15 cellular contexts compared by ENCODE assay signal in the genomic region with DNA sequence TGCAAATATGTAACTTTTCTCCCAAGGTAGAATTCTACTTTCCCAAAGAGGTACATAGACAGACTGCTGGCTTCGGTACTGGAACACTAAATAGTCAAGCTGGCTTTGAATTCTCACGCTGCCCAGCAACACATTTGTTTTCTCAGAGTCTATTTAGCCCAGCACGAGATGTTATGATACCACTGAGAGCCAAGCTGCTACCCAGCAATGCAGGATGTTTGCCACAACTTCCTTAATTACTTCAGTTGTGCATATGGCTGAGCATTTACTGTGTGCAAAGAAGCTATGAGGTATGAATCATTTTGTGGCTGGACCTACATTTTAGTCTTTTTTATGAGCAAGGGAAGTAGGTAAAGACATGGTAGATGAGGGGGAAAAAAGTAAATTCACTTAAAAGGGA.
DNase-seq lines count a peak whose midpoint lies in the region; ATAC-seq, FAIRE-seq and TF ChIP-seq lines count a peak whose summit lies in the region.
"Had no signal": no experiment of that assay in that cellular context is flagged by ENCODE, and none has a peak within 500 bp of the region (broad histone marks: within the 10 kb centered on the region; RNA-seq: fewer than 3 reads in every experiment).

No MANE protein-coding gene starts in this region.

- H3K4me2 ChIP-seq in Karpas-422 (ENCODE audit: low read depth, low read length, poor library complexity, severe bottlenecking): no peak overlapping the region
- H3K4me2 ChIP-seq in keratinocyte (ENCODE audit: control insufficient read depth, extremely low read depth, insufficient read depth, low read depth, low read length): no peak overlapping the region

- no peaks in the 10 kb centered on the region for H3K9me2 ChIP-seq in Karpas-422 (replicated peaks; ENCODE audit: insufficient read depth, low read length)

- H3K9me1 ChIP-seq in keratinocyte (ENCODE audit: control insufficient read depth, extremely low read depth, insufficient read depth, low read length): no peaks in the 10 kb centered on the region

- DNase-seq in Karpas-422: no peak
- DNase-seq in Panc1 (ENCODE audit: low read depth, low spot score): peak; percentile 2
- no peak for DNase-seq in keratinocyte (ENCODE audit: low read depth, low spot score)
- no peak for DNase-seq in stimulated activated naive CD8-positive, alpha-beta T cell treated with anti-CD3 and anti-CD28 coated beads, Interleukin-15, Interleukin-2, amounts not matched to agents 100 U/mL and 50 U/mL, for 24 hours
- DNase-seq in NCI-H1436 treated with DMSO at 0.1 percent for 48 hours (lab: John Stamatoyannopoulos, UW): no peak
- DNase-seq: activated CD4-positive, alpha-beta T cell treated with anti-CD3 and anti-CD28 coated beads for 36 hours; HFFc6; islet precursor cell; naive thymus-derived CD4-positive, alpha-beta T cell; NCI-H187 had no signal

- FAIRE-seq in keratinocyte (lab: Jason Lieb, UNC): no peak

- H3K4me3 ChIP-seq in Karpas-422 (ENCODE audit: low read length) (no peak overlapping the region), Panc1 (ENCODE audit: low read depth in 2 of 2, low read length in 2 of 2) (no peak overlapping the region), keratinocyte (ENCODE audit: control insufficient read depth in 2 of 3, extremely low read depth in 1 of 3, insufficient read depth in 2 of 3, low read depth in 1 of 3, low read length in 3 of 3) (no peak overlapping the region)
- H3K4me3 ChIP-seq: SJSA1 had no signal

- intact Hi-C loops in Panc1 (cut with micrococcal nuclease; ENCODE audit: unreplicated experiment): no loop called here

- no peaks in the 10 kb centered on the region for H4K20me1 ChIP-seq in Karpas-422 (ENCODE audit: insufficient read depth, low read depth, low read length)
- no peaks in the 10 kb centered on the region for H4K20me1 ChIP-seq in keratinocyte (ENCODE audit: control insufficient read depth, extremely low read depth, insufficient read depth, low read length)

- TF ChIP-seq CTCF in Panc1 (IDR thresholded peaks at IDR 0.05) (no peak), keratinocyte (optimal IDR thresholded peaks at IDR 0.05 in 1 of 3, IDR thresholded peaks at IDR 0.05 in 1 of 3, conservative IDR thresholded peaks at IDR 0.05 in 1 of 3; ENCODE audit: extremely low read depth in 1 of 3, insufficient read depth in 2 of 3, low read length in 3 of 3) (no peak)

- H3K4me1 ChIP-seq in Karpas-422 (ENCODE audit: low read length) (no peaks in the 10 kb centered on the region), Panc1 (ENCODE audit: control insufficient read depth, insufficient read depth, low read length) (no peaks in the 10 kb centered on the region), keratinocyte (ENCODE audit: control insufficient read depth, extremely low read depth, insufficient read depth, low read length) (no peaks in the 10 kb centered on the region)
- H3K4me1 ChIP-seq: SJSA1 had no signal

- H2AFZ ChIP-seq in Karpas-422 (ENCODE audit: low read length) (peak overlapping the region; percentile 54; the same call in 1 of the 2 replicates), keratinocyte (ENCODE audit: control insufficient read depth, low read length) (peak overlapping the region; percentile 37)

- BruUV-seq in Panc1 (replicated peaks; lab: Mats Ljungman, UMichigan): no TSS peak

- dilution Hi-C loops in keratinocyte (cut with MboI; ENCODE audit: extremely low pct_ligation_motif_present, low sequenced_read_pairs): no loop called here

- ATAC-seq in GM18858 (IDR thresholded peaks at IDR 0.05; ENCODE audit: unreplicated experiment) (peak; percentile 62), Panc1 (no peak), GM21786 (IDR thresholded peaks at IDR 0.05; ENCODE audit: unreplicated experiment) (no peak), HG02642 (IDR thresholded peaks at IDR 0.05; ENCODE audit: poor library complexity, unreplicated experiment) (no peak)
- no peak for ATAC-seq in stimulated activated naive CD8-positive, alpha-beta T cell treated with anti-CD3 and anti-CD28 coated beads, Interleukin-15, Interleukin-2, amounts not matched to agents 100 U/mL and 50 U/mL, for 24 hours
- ATAC-seq: activated CD4-positive, alpha-beta T cell treated with anti-CD3 and anti-CD28 coated beads for 36 hours; naive thymus-derived CD4-positive, alpha-beta T cell; sciatic nerve had no signal

- H3K9ac ChIP-seq in Karpas-422 (ENCODE audit: low read length) (no peak overlapping the region), keratinocyte (ENCODE audit: control insufficient read depth, extremely low read depth, insufficient read depth, low read length) (no peak overlapping the region)

- in situ Hi-C loops in Panc1 (cut with HindIII; ENCODE audit: low pct_unique_long_range_greater_than_20kb, low sequenced_read_pairs): no loop called here

- no peaks in the 10 kb centered on the region for H3K36me3 ChIP-seq in Karpas-422 (ENCODE audit: insufficient read depth, low read length)
- H3K36me3 ChIP-seq in Panc1 (ENCODE audit: control insufficient read depth, insufficient read depth, low read length): no peaks in the 10 kb centered on the region
- no peaks in the 10 kb centered on the region for H3K36me3 ChIP-seq in keratinocyte (ENCODE audit: control insufficient read depth in 2 of 2, extremely low read depth in 1 of 2, insufficient read depth in 2 of 2, low read length in 2 of 2)
- H3K36me3 ChIP-seq: SJSA1 had no signal

- CTCF ChIA-PET in Panc1 (lab: Charles Lee): no interaction called here

- no peak overlapping the region for H3K27ac ChIP-seq in Karpas-422 (ENCODE audit: low read length)
- H3K27ac ChIP-seq in Panc1 (ENCODE audit: low read length): no peak overlapping the region
- no peak overlapping the region for H3K27ac ChIP-seq in keratinocyte (ENCODE audit: control insufficient read depth, insufficient read depth, low read length)
- H3K27ac ChIP-seq: SJSA1 had no signal

- no peaks in the 10 kb centered on the region for H3K27me3 ChIP-seq in Karpas-422 (ENCODE audit: low read length)
- H3K27me3 ChIP-seq in Panc1 (ENCODE audit: control insufficient read depth, insufficient read depth, low read length): no peaks in the 10 kb centered on the region
- no peaks in the 10 kb centered on the region for H3K27me3 ChIP-seq in keratinocyte (ENCODE audit: control insufficient read depth, extremely low read depth, insufficient read depth, low read length)
- H3K27me3 ChIP-seq: SJSA1 had no signal

- H3K9me3 ChIP-seq in Karpas-422 (ENCODE audit: low read length): peaks cover 8% of the 10 kb centered on the region
- H3K9me3 ChIP-seq in Panc1 (ENCODE audit: control insufficient read depth, insufficient read depth, low read depth, low read length): no peaks in the 10 kb centered on the region
- H3K9me3 ChIP-seq in keratinocyte (ENCODE audit: control insufficient read depth, low read depth, low read length): no peaks in the 10 kb centered on the region

- POLR2A ChIA-PET in Panc1 (lab: Charles Lee): no interaction called here

- H3K79me2 ChIP-seq in Karpas-422 (ENCODE audit: low read length): no peaks in the 10 kb centered on the region
- no peaks in the 10 kb centered on the region for H3K79me2 ChIP-seq in keratinocyte (ENCODE audit: control insufficient read depth, insufficient read depth, low read length)
